8 cellular contexts compared by ENCODE assay signal in genomic region chrX:120450163-120450562, GRCh38. TPM values are rescaled to one million over a fixed set of nuclear protein-coding genes. Genes with fewer than 3 reads are reported as not detected.
DNase-seq lines count a peak whose midpoint lies in the region; ATAC-seq and TF ChIP-seq lines count a peak whose summit lies in the region.
"Had no signal": no experiment of that assay in that cellular context is flagged by ENCODE, and none has a peak within 500 bp of the region (broad histone marks: within the 10 kb centered on the region; RNA-seq: fewer than 3 reads in every experiment).

No MANE protein-coding gene starts in this region.

- H3K27me3 Mint-ChIP-seq in mesothelial cell of epicardium (ENCODE audit: low read depth) = no peaks in the 10 kb centered on the region

- peaks cover 37% of the 10 kb centered on the region for H3K36me3 ChIP-seq in adipocyte (ENCODE audit: control insufficient read depth, insufficient read depth, low read length, severe bottlenecking)

- H3K9me3 ChIP-seq in adipocyte (ENCODE audit: control insufficient read depth, low read length) = no peaks in the 10 kb centered on the region
- H3K9me3 ChIP-seq: suprapubic skin had no signal

- no peak for ATAC-seq in HG03439 (IDR thresholded peaks at IDR 0.05; ENCODE audit: unreplicated experiment)

- H3K36me3 Mint-ChIP-seq in mesothelial cell of epicardium = peaks cover 8% of the 10 kb centered on the region

- no peaks in the 10 kb centered on the region for H3K27me3 ChIP-seq in adipocyte (replicated peaks; ENCODE audit: control insufficient read depth, insufficient read depth, low read length)
- H3K27me3 ChIP-seq: suprapubic skin had no signal

- H3K27ac Mint-ChIP-seq in mesothelial cell of epicardium = no peak overlapping the region

- H3K4me1 Mint-ChIP-seq in mesothelial cell of epicardium = no peaks in the 10 kb centered on the region

- no peak overlapping the region for H3K9ac ChIP-seq in adipocyte (ENCODE audit: low read length)

- H3K4me1 ChIP-seq in adipocyte (ENCODE audit: control insufficient read depth, insufficient read depth, low read length) = peaks cover 7% of the 10 kb centered on the region

- no peak for TF ChIP-seq CTCF in mesothelial cell of epicardium (IDR thresholded peaks at IDR 0.05; ENCODE audit: unreplicated experiment)

- no peak overlapping the region for H3K4me3 Mint-ChIP-seq in mesothelial cell of epicardium

- DNase-seq in GDM1 (lab: John Stamatoyannopoulos, UW) (peak; percentile 33), LHCN-M2 (ENCODE audit: low read depth) (peak; percentile 30), adipocyte (ENCODE audit: low read depth) (peak; percentile 28), myocyte (ENCODE audit: low read depth) (peak; percentile 31), NCI-H510A treated with DMSO at 0.1 percent for 48 hours (lab: John Stamatoyannopoulos, UW) (no peak), mesothelial cell of epicardium (ENCODE audit: low spot score in 2 of 2, unreplicated experiment in 2 of 2) (no peak)

- H3K9me3 Mint-ChIP-seq in mesothelial cell of epicardium = peaks cover 9% of the 10 kb centered on the region

- H3K4me3 ChIP-seq in adipocyte (ENCODE audit: low read length) = no peak overlapping the region
- H3K4me3 ChIP-seq: suprapubic skin had no signal

RNA-seq across cellular contexts. Expression of gene LAMP2, which starts 18.9 kb away (rescaled TPM):
- total RNA-seq in LHCN-M2 (2014; rRNA removed) = 121 and 139 TPM in 2 replicates
- polyA plus RNA-seq in LHCN-M2 (2012) = 76.5 TPM
- total RNA-seq in myocyte = 125 and 143 TPM in 2 replicates
- 127 TPM for polyA plus RNA-seq in myocyte (2012)
- 74.1 to 77.7 TPM (median 76.3 TPM) in 3 replicates for total RNA-seq in mesothelial cell of epicardium

Comparison
In these comparisons a context has a peak if more than half of its experiments do, and no peak if none do; other contexts are left out.
1. DNase-seq: peak in GDM1 (single experiment), LHCN-M2 (single experiment), adipocyte (single experiment) and myocyte (single experiment); none in NCI-H510A treated with DMSO at 0.1 percent for 48 hours (single experiment) and mesothelial cell of epicardium (0 of 2).